Comparison of ENCODE assay signal across 19 cellular contexts in genomic region chr11:29578806-29579205, GRCh38.
DNase-seq lines count a peak whose midpoint lies in the region; TF ChIP-seq lines count a peak whose summit lies in the region.
"Had no signal": no experiment of that assay in that cellular context is flagged by ENCODE, and none has a peak within 500 bp of the region (broad histone marks: within the 10 kb centered on the region; RNA-seq: fewer than 3 reads in every experiment).

No MANE protein-coding gene starts in this region.

- no peak for TF ChIP-seq CTCF in spleen (IDR thresholded peaks at IDR 0.05 in 8 of 11, conservative IDR thresholded peaks at IDR 0.05 in 3 of 11)

- H3K27me3 Mint-ChIP-seq in activated T-cell treated with anti-CD3 and anti-CD28 coated beads, Interleukin-2, amount 50 U/mL, for 24 hours: no peaks in the 10 kb centered on the region
- H3K27me3 Mint-ChIP-seq: B cell; CD4-positive, alpha-beta T cell had no signal

- no peak for TF ChIP-seq POLR2A in spleen (IDR thresholded peaks at IDR 0.05)

- no peaks in the 10 kb centered on the region for H3K36me3 Mint-ChIP-seq in activated T-cell treated with anti-CD3 and anti-CD28 coated beads, Interleukin-2, amount 50 U/mL, for 24 hours (ENCODE audit: low read depth)
- H3K36me3 Mint-ChIP-seq: CD8-positive, alpha-beta T cell had no signal

- no peak overlapping the region for H3K27ac ChIP-seq in spleen
- H3K27ac ChIP-seq: 22Rv1; A549; BLaER1 treated with 17β-estradiol and CSF1 and Interleukin-3, amounts not matched to agents 10 nM and 100 nM; C4-2B had no signal

- intact Hi-C loops in spleen (cut with DNase I; ENCODE audit: low total_unique reads): no loop called here

- DNase-seq in ELF-1 (ENCODE audit: low read depth, low spot score): peak; percentile 3
- DNase-seq in OCI-M1 (lab: John Stamatoyannopoulos, UW): peak; percentile 63
- peak; percentile 16 for DNase-seq in iPS-NIHi7 (ENCODE audit: extremely low spot score)
- DNase-seq in SHP77 treated with DMSO at 0.1 percent for 48 hours (lab: John Stamatoyannopoulos, UW): no peak
- DNase-seq in spleen: no peak
- DNase-seq in activated T-cell treated with anti-CD3 and anti-CD28 coated beads, Interleukin-2, amount 50 U/mL, for 24 hours: no peak
- DNase-seq: AML-193; Caco-2; Calu3; CD4-positive, alpha-beta T cell; CD8-positive, alpha-beta T cell; DMS79 treated with DMSO at 0.1 percent for 48 hours; GDM1 had no signal

- H3K9me3 Mint-ChIP-seq in activated T-cell treated with anti-CD3 and anti-CD28 coated beads, Interleukin-2, amount 50 U/mL, for 24 hours: peaks cover 33% of the 10 kb centered on the region

- H3K27ac Mint-ChIP-seq in activated T-cell treated with anti-CD3 and anti-CD28 coated beads, Interleukin-2, amount 50 U/mL, for 24 hours: no peak overlapping the region
- H3K27ac Mint-ChIP-seq: B cell; CD4-positive, alpha-beta T cell; CD8-positive, alpha-beta T cell had no signal

- peaks cover 0 to 30% (median 9%) of the 10 kb centered on the region in 8 donors for H3K9me3 ChIP-seq in spleen
- H3K9me3 ChIP-seq: A549 had no signal

- H3K4me1 Mint-ChIP-seq in activated T-cell treated with anti-CD3 and anti-CD28 coated beads, Interleukin-2, amount 50 U/mL, for 24 hours (ENCODE audit: low read depth): no peaks in the 10 kb centered on the region
- H3K4me1 Mint-ChIP-seq: B cell had no signal

- H3K27me3 ChIP-seq in spleen (replicated peaks in 1 of 7): no peaks in the 10 kb centered on the region
- H3K27me3 ChIP-seq: BLaER1 treated with 17β-estradiol and CSF1 and Interleukin-3, amounts not matched to agents 10 nM and 100 nM had no signal

- H3K4me3 ChIP-seq in spleen: no peak overlapping the region
- H3K4me3 ChIP-seq: A549; BLaER1 treated with 17β-estradiol and CSF1 and Interleukin-3, amounts not matched to agents 10 nM and 100 nM; GM12878 had no signal

- WGBS in spleen, 5 donors: 60 to 83% (median 66%) methylated on average over 2 of the region's 2 CpGs

- H3K36me3 ChIP-seq in spleen: no peaks in the 10 kb centered on the region
- H3K36me3 ChIP-seq: BLaER1 treated with 17β-estradiol and CSF1 and Interleukin-3, amounts not matched to agents 10 nM and 100 nM had no signal

- no peak overlapping the region for H3K4me3 Mint-ChIP-seq in activated T-cell treated with anti-CD3 and anti-CD28 coated beads, Interleukin-2, amount 50 U/mL, for 24 hours
- H3K4me3 Mint-ChIP-seq: B cell; CD4-positive, alpha-beta T cell; CD8-positive, alpha-beta T cell had no signal

- no peaks in the 10 kb centered on the region for H3K4me1 ChIP-seq in spleen
- H3K4me1 ChIP-seq: A549; BLaER1 treated with 17β-estradiol and CSF1 and Interleukin-3, amounts not matched to agents 10 nM and 100 nM; Caco-2 had no signal

Comparison
In these comparisons a context has a peak if more than half of its experiments do, and no peak if none do; other contexts are left out.
1. DNase-seq: peak in ELF-1 (single experiment), OCI-M1 (single experiment) and iPS-NIHi7 (single experiment); none in SHP77 treated with DMSO at 0.1 percent for 48 hours (single experiment), spleen (single experiment) and activated T-cell treated with anti-CD3 and anti-CD28 coated beads, Interleukin-2, amount 50 U/mL, for 24 hours (single experiment).